Comparison of ENCODE assay signal across 21 cellular contexts in genomic region chr15:83378921-83379561, GRCh38.
A peak's percentile ranks its signal among the peaks of the same experiment; 100 is the strongest.
DNase-seq lines count a peak whose midpoint lies in the region; ATAC-seq and TF ChIP-seq lines count a peak whose summit lies in the region.
"Had no signal": no experiment of that assay in that cellular context is flagged by ENCODE, and none has a peak within 500 bp of the region (broad histone marks: within the 10 kb centered on the region; RNA-seq: fewer than 3 reads in every experiment).

No MANE protein-coding gene starts in this region.

- peaks cover 74% of the 10 kb centered on the region for H3K27me3 Mint-ChIP-seq in T-helper 17 cell

- H3K4me3 Mint-ChIP-seq in T-helper 17 cell, result no peak overlapping the region
- H3K4me3 Mint-ChIP-seq: activated CD4-positive, alpha-beta memory T cell treated with anti-CD3 and anti-CD28 coated beads for 36 hours; CD4-positive, alpha-beta T cell; effector memory CD8-positive, alpha-beta T cell; natural killer cell had no signal

- no peak for TF ChIP-seq POLR2A in breast epithelium (IDR thresholded peaks at IDR 0.05)
- TF ChIP-seq POLR2A in thyroid gland (IDR thresholded peaks at IDR 0.05), result no peak

- H3K36me3 ChIP-seq in breast epithelium, result no peaks in the 10 kb centered on the region
- no peaks in the 10 kb centered on the region for H3K36me3 ChIP-seq in thyroid gland
- H3K36me3 ChIP-seq: brain microvascular endothelial cell, right lobe of liver had no signal

- no peak overlapping the region for H3K27ac ChIP-seq in breast epithelium
- H3K27ac ChIP-seq in thyroid gland, result no peak overlapping the region
- H3K27ac ChIP-seq: 22Rv1, brain microvascular endothelial cell, right lobe of liver had no signal

- no peak overlapping the region for H3K27ac Mint-ChIP-seq in T-helper 17 cell
- H3K27ac Mint-ChIP-seq: activated CD4-positive, alpha-beta memory T cell treated with anti-CD3 and anti-CD28 coated beads for 36 hours; CD4-positive, alpha-beta T cell; effector memory CD8-positive, alpha-beta T cell; natural killer cell had no signal

- peaks cover 9% of the 10 kb centered on the region for H3K36me3 Mint-ChIP-seq in T-helper 17 cell (ENCODE audit: low read depth)
- H3K36me3 Mint-ChIP-seq: activated CD4-positive, alpha-beta memory T cell treated with anti-CD3 and anti-CD28 coated beads for 36 hours; natural killer cell had no signal

- peak; percentile 24 for DNase-seq in DMS53 (lab: John Stamatoyannopoulos, UW)
- DNase-seq in DMS53 treated with DMSO at 0.1 percent for 48 hours (lab: John Stamatoyannopoulos, UW; ENCODE audit: unreplicated experiment), result no peak
- DNase-seq in breast epithelium (ENCODE audit: low spot score in 2 of 2), result no peak
- peak; percentile 42 for DNase-seq in iPS-NIHi11 (ENCODE audit: low spot score)
- peak; percentile 26 to 32 for DNase-seq in thyroid gland
- no peak for DNase-seq in NOMO-1 treated with DMSO at 0.1 percent for 48 hours (lab: John Stamatoyannopoulos, UW; ENCODE audit: unreplicated experiment)
- no peak for DNase-seq in midbrain (lab: John Stamatoyannopoulos, UW)
- no peak for DNase-seq in T-helper 17 cell
- DNase-seq: activated CD4-positive, alpha-beta memory T cell treated with anti-CD3 and anti-CD28 coated beads for 36 hours; activated effector memory CD4-positive, alpha-beta T cell treated with Interleukin-2 at 50 U/mL for 16 hours; brain microvascular endothelial cell; CD4-positive, alpha-beta T cell; effector memory CD8-positive, alpha-beta T cell; MV-4-11; natural killer cell; NCI-H2081; NCI-H774; stimulated activated CD4-positive, alpha-beta T cell treated with anti-CD3 and anti-CD28 coated beads, Interleukin-4, amount 100 ng/mL, for 24 hours had no signal

- H3K4me1 ChIP-seq in breast epithelium, result no peaks in the 10 kb centered on the region
- peaks cover 3 to 9% of the 10 kb centered on the region in 2 donors for H3K4me1 ChIP-seq in thyroid gland
- H3K4me1 ChIP-seq: right lobe of liver had no signal

- H3K27me3 ChIP-seq in breast epithelium, result peaks cover 0 to 37% of the 10 kb centered on the region in 2 donors
- peaks cover 8% of the 10 kb centered on the region for H3K27me3 ChIP-seq in thyroid gland
- H3K27me3 ChIP-seq: brain microvascular endothelial cell, right lobe of liver had no signal

- no peak for TF ChIP-seq CTCF in breast epithelium (IDR thresholded peaks at IDR 0.05)
- TF ChIP-seq CTCF in thyroid gland (IDR thresholded peaks at IDR 0.05), result no peak

- ATAC-seq in T-helper 17 cell, result no peak
- ATAC-seq: effector memory CD8-positive, alpha-beta T cell; GM12878; natural killer cell had no signal

- 0 to 2% methylated on average over 8 to 14 of the region's 34 CpGs for WGBS in thyroid gland, 2 donors

- peaks cover 4% of the 10 kb centered on the region for H3K4me1 Mint-ChIP-seq in T-helper 17 cell
- H3K4me1 Mint-ChIP-seq: natural killer cell had no signal

- H3K4me3 ChIP-seq in breast epithelium (peak overlapping the region in 2 of 3 donors; percentile 31 to 56), thyroid gland (replicated peaks in 1 of 3) (no peak overlapping the region)
- H3K4me3 ChIP-seq: GM12878, right lobe of liver had no signal

- no peaks in the 10 kb centered on the region for H3K9me3 ChIP-seq in breast epithelium
- no peaks in the 10 kb centered on the region for H3K9me3 ChIP-seq in thyroid gland
- H3K9me3 ChIP-seq in T-helper 17 cell (ENCODE audit: control insufficient read depth, low read length, poor library complexity, severe bottlenecking), result no peaks in the 10 kb centered on the region
- H3K9me3 ChIP-seq: right lobe of liver had no signal

- intact Hi-C loops in breast epithelium (cut with DNase I; ENCODE audit: low total_unique reads), result no loop called here
- intact Hi-C loops in thyroid gland (cut with DNase I), result no loop called here

Comparison
In these comparisons a context has a peak if more than half of its experiments do, and no peak if none do; other contexts are left out.
1. DNase-seq: peak in DMS53 (single experiment), iPS-NIHi11 (single experiment) and thyroid gland (2 of 2); none in DMS53 treated with DMSO at 0.1 percent for 48 hours (single experiment), breast epithelium (0 of 2), NOMO-1 treated with DMSO at 0.1 percent for 48 hours (single experiment), midbrain (single experiment) and T-helper 17 cell (0 of 3).
2. H3K4me3 ChIP-seq: peak in breast epithelium (2 of 3); none in thyroid gland (0 of 3).